8 cellular contexts compared by ENCODE assay signal in genomic region chrX:134460005-134460860, GRCh38. TPM values are rescaled to one million over a fixed set of nuclear protein-coding genes. Genes with fewer than 3 reads are reported as not detected.
DNase-seq lines count a peak whose midpoint lies in the region; ATAC-seq and TF ChIP-seq lines count a peak whose summit lies in the region.

A gene with protein sequence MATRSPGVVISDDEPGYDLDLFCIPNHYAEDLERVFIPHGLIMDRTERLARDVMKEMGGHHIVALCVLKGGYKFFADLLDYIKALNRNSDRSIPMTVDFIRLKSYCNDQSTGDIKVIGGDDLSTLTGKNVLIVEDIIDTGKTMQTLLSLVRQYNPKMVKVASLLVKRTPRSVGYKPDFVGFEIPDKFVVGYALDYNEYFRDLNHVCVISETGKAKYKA (plus strand): TSS chrX:134460165. CDS start chrX:134460312, 147 bp downstream.

- no peaks in the 10 kb centered on the region for H3K27me3 Mint-ChIP-seq in CD8-positive, alpha-beta T cell (ENCODE audit: low read depth)

- peak within 1 kb of the TSS; percentile 94 for H3K4me2 ChIP-seq in OCI-LY1 (ENCODE audit: low read length)

- CTCF ChIA-PET in CD8-positive, alpha-beta T cell (lab: Charles Lee): no interaction called here

- no peaks in the 10 kb centered on the region for H3F3A ChIP-seq in OCI-LY1 (ENCODE audit: insufficient read depth, low read length)

- H3K36me3 Mint-ChIP-seq in CD8-positive, alpha-beta T cell: no peaks in the 10 kb centered on the region

- peaks cover 42% of the 10 kb centered on the region for H3K79me2 ChIP-seq in OCI-LY1 (ENCODE audit: insufficient read depth, low read length)

- peaks cover 12% of the 10 kb centered on the region for H3K4me1 Mint-ChIP-seq in CD8-positive, alpha-beta T cell (ENCODE audit: low read depth)

- H3K9me3 ChIP-seq in CD8-positive, alpha-beta T cell (ENCODE audit: low read length): no peaks in the 10 kb centered on the region
- no peaks in the 10 kb centered on the region for H3K9me3 ChIP-seq in OCI-LY1 (ENCODE audit: low read length)

- H3K4me3 Mint-ChIP-seq in CD8-positive, alpha-beta T cell: peak within 1 kb of the TSS; percentile 88

- TF ChIP-seq CTCF in CD8-positive, alpha-beta T cell (IDR thresholded peaks at IDR 0.05): no peak
- TF ChIP-seq CTCF in OCI-LY1 (IDR thresholded peaks at IDR 0.05; ENCODE audit: low read length): no peak
- no peak for TF ChIP-seq CTCF in epithelial cell of esophagus (IDR thresholded peaks at IDR 0.05; ENCODE audit: insufficient read depth, low read depth, low read length, missing control alignments)

- H3K9me3 Mint-ChIP-seq in CD8-positive, alpha-beta T cell: no peaks in the 10 kb centered on the region

- POLR2A ChIA-PET in CD8-positive, alpha-beta T cell (lab: Charles Lee): interaction anchor here (1.1 kb wide), 1 partner anchor 17 kb away, joined by 3 read pairs; no protein-coding TSS in a partner anchor

- H4K20me1 ChIP-seq in OCI-LY1 (ENCODE audit: insufficient read depth, low read length): no peaks in the 10 kb centered on the region

- H2AFZ ChIP-seq in OCI-LY1 (ENCODE audit: low read length): 0 out of 2 replicates have a peak within 1 kb of the TSS, but pooled peaks have one; percentile 69

- H3K36me3 ChIP-seq in CD8-positive, alpha-beta T cell (ENCODE audit: insufficient read depth, low read length): no peaks in the 10 kb centered on the region
- H3K36me3 ChIP-seq in OCI-LY1 (ENCODE audit: insufficient read depth, low read length): no peaks in the 10 kb centered on the region; the same call in 1 of the 2 replicates

- H3K4me1 ChIP-seq in CD8-positive, alpha-beta T cell (ENCODE audit: insufficient read depth, low read length): peaks cover 7% of the 10 kb centered on the region
- H3K4me1 ChIP-seq in OCI-LY1 (ENCODE audit: insufficient read depth, low read length, severe bottlenecking): peaks cover 30% of the 10 kb centered on the region

- DNase-seq in CD8-positive, alpha-beta T cell: peak; percentile 57 to 82 (median 75)
- peak; percentile 86 for DNase-seq in HK-2 (ENCODE audit: unreplicated experiment)
- peak; percentile 63 for DNase-seq in activated T-cell treated with anti-CD3 and anti-CD28 coated beads for 24 hours (ENCODE audit: low read depth)
- peak; percentile 73 for DNase-seq in epithelial cell of esophagus (ENCODE audit: low read depth)
- DNase-seq in mucosa of gallbladder (ENCODE audit: low spot score): peak; percentile 82
- peak; percentile 36 to 59 for DNase-seq in stimulated activated CD8-positive, alpha-beta memory T cell treated with anti-CD3 and anti-CD28 coated beads, Interleukin-4, amount 100 ng/mL, for 1 hour (ENCODE audit: low read depth in 2 of 2, low spot score in 1 of 2)

- no peaks in the 10 kb centered on the region for H3K27me3 ChIP-seq in CD8-positive, alpha-beta T cell (ENCODE audit: insufficient read depth, low read length)
- no peaks in the 10 kb centered on the region for H3K27me3 ChIP-seq in OCI-LY1 (ENCODE audit: insufficient read depth, low read length)

- peak within 1 kb of the TSS; percentile 95 for H3K9ac ChIP-seq in OCI-LY1 (ENCODE audit: low read length)

- peak; percentile 99 for ATAC-seq in CD8-positive, alpha-beta T cell
- ATAC-seq in GM19463 (IDR thresholded peaks at IDR 0.05; ENCODE audit: unreplicated experiment): peak; percentile 91

- H3K4me3 ChIP-seq in CD8-positive, alpha-beta T cell (ENCODE audit: low read depth, low read length): peak within 1 kb of the TSS; percentile 63
- H3K4me3 ChIP-seq in OCI-LY1 (ENCODE audit: low read depth, low read length, poor library complexity, severe bottlenecking): peak within 1 kb of the TSS; percentile 94
- peak within 1 kb of the TSS; percentile 53 for H3K4me3 ChIP-seq in epithelial cell of esophagus (ENCODE audit: low read length)

- no peaks in the 10 kb centered on the region for H3K9me2 ChIP-seq in OCI-LY1 (ENCODE audit: low read depth, low read length)

- intact Hi-C loops in CD8-positive, alpha-beta T cell (cut with DNase I, micrococcal nuclease): loop anchor here in 1 of 2 experiments (1.0 to 5.0 kb wide), 2 partner anchors 347 to 668 kb away; a partner anchor contains a TSS

- peak within 1 kb of the TSS; percentile 71 for H3K27ac Mint-ChIP-seq in CD8-positive, alpha-beta T cell

- peak within 1 kb of the TSS; percentile 51 for H3K27ac ChIP-seq in CD8-positive, alpha-beta T cell (ENCODE audit: low read depth, low read length)
- peak within 1 kb of the TSS; percentile 50 for H3K27ac ChIP-seq in OCI-LY1 (ENCODE audit: low read depth, low read length, poor library complexity, severe bottlenecking)

RNA-seq across cellular contexts. Expression of the gene that starts here (rescaled TPM):
- total RNA-seq in CD8-positive, alpha-beta T cell: 10 to 100 TPM; 12.3 to 12.6 TPM
- total RNA-seq in mucosa of gallbladder: 20.2 TPM

Comparison
In these comparisons a context has a peak if more than half of its experiments do, and no peak if none do; other contexts are left out.
1. Peak in every context shown above with its lines: DNase-seq, ATAC-seq, H3K4me3 ChIP-seq and H3K27ac ChIP-seq.